Comparison of ENCODE assay signal across 22 cellular contexts in the genomic region with DNA sequence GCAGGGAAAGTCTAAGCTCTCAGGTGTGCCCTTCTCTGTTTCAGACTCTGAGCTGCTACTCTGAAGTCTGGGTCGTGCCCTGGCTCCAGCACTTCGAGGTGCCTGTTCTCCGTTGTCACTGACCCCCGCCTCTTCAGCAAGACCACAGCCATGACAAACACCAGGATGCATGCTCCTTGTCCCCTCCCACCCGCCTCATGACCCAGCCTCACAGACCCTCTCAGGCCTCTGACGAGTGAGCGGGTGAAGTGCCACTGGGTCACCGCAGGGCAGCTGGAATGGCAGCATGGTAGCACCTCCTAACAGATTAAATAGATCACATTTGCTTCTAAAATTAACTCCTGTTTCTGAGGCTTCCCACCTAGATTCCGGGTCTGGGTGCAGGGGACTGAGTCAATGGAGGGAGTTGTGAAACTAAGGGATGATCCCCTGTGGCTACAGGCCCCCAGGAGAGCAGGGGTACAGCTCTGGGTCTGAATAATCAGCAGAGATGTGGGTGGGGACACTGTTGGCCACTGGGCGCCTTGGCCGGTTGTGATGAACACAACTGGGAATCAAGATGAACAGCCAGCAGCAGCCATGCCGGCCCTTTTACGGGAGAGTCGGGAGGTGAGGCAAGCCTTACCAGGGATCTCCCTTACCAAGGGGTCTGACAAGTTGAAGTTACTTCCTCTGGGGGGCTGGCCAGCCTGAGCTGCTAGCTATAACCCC. TPM values are rescaled to one million over a fixed set of nuclear protein-coding genes. Genes with fewer than 3 reads are reported as not detected.
DNase-seq lines count a peak whose midpoint lies in the region; ATAC-seq and TF ChIP-seq lines count a peak whose summit lies in the region.
"Had no signal": no experiment of that assay in that cellular context is flagged by ENCODE, and none has a peak within 500 bp of the region (broad histone marks: within the 10 kb centered on the region; RNA-seq: fewer than 3 reads in every experiment).

No MANE protein-coding gene starts in this region.

- WGBS in mesenchymal stem cell, result 95% methylated on average over 14 of the region's 14 CpGs

- no peak overlapping the region for H3K14ac ChIP-seq in mesenchymal stem cell (ENCODE audit: low read length in 2 of 2)

- H3K4me1 ChIP-seq in colonic mucosa (no peaks in the 10 kb centered on the region), mesenchymal stem cell (ENCODE audit: control insufficient read depth, insufficient read depth, low read depth, low read length) (no peaks in the 10 kb centered on the region)
- H3K4me1 ChIP-seq: pancreas, right lobe of liver, upper lobe of right lung had no signal

- peak overlapping the region; percentile 31 for H3K27ac Mint-ChIP-seq in T-helper 2 cell treated with Interferon-gamma antibody and Interleukin-4, amounts not matched to agents 5 μg/mL and 100 μg/mL, for 36 hours
- H3K27ac Mint-ChIP-seq in IgD-negative memory B cell (peak overlapping the region in 2 of 3 donors; percentile 4 to 47), osteocyte (ENCODE audit: unreplicated experiment) (no peak overlapping the region)
- H3K27ac Mint-ChIP-seq: activated B cell treated with CpG ODN at 0.5 μM for 24 hours, B cell had no signal

- no peaks in the 10 kb centered on the region for H3K27me3 ChIP-seq in colonic mucosa
- H3K27me3 ChIP-seq in mesenchymal stem cell (ENCODE audit: control insufficient read depth in 1 of 2, insufficient read depth in 1 of 2, low read length in 2 of 2), result no peaks in the 10 kb centered on the region
- H3K27me3 ChIP-seq: pancreas, right lobe of liver, upper lobe of right lung had no signal

- TF ChIP-seq CTCF in colonic mucosa (IDR thresholded peaks at IDR 0.05) (no peak), osteocyte (IDR thresholded peaks at IDR 0.05) (no peak)

- H3K18ac ChIP-seq in mesenchymal stem cell (ENCODE audit: low read depth in 1 of 2, low read length in 2 of 2), result no peak overlapping the region

- no peak overlapping the region for H4K91ac ChIP-seq in mesenchymal stem cell (ENCODE audit: low read length)

- H3K4me1 Mint-ChIP-seq in T-helper 2 cell treated with Interferon-gamma antibody and Interleukin-4, amounts not matched to agents 5 μg/mL and 100 μg/mL, for 36 hours (ENCODE audit: low read depth), result peaks cover 24% of the 10 kb centered on the region
- H3K4me1 Mint-ChIP-seq in IgD-negative memory B cell (peaks cover 0 to 7% (median 6%) of the 10 kb centered on the region in 3 donors), osteocyte (ENCODE audit: unreplicated experiment) (no peaks in the 10 kb centered on the region)

- H3K4ac ChIP-seq in mesenchymal stem cell (ENCODE audit: low read depth in 1 of 2, low read length in 2 of 2), result no peak overlapping the region

- H3K36me3 ChIP-seq in colonic mucosa, result no peaks in the 10 kb centered on the region
- peaks cover 37 to 72% of the 10 kb centered on the region in 2 experiments for H3K36me3 ChIP-seq in mesenchymal stem cell (ENCODE audit: control insufficient read depth in 1 of 2, insufficient read depth in 2 of 2, low read depth in 1 of 2, low read length in 2 of 2)

- H2AK5ac ChIP-seq in mesenchymal stem cell (ENCODE audit: low read length, severe bottlenecking), result no peak overlapping the region

- no peak overlapping the region for H2BK15ac ChIP-seq in mesenchymal stem cell (ENCODE audit: low read depth, poor library complexity, severe bottlenecking)

- no peak overlapping the region for H3K9ac ChIP-seq in colonic mucosa (ENCODE audit: low read depth in 2 of 2, low read length in 2 of 2)
- H3K9ac ChIP-seq in mesenchymal stem cell (ENCODE audit: low read length), result no peak overlapping the region

- no peaks in the 10 kb centered on the region for H3K9me3 ChIP-seq in colonic mucosa
- no peaks in the 10 kb centered on the region for H3K9me3 ChIP-seq in mesenchymal stem cell (ENCODE audit: control insufficient read depth, low read length)
- H3K9me3 ChIP-seq: pancreas, right lobe of liver, upper lobe of right lung had no signal

- H3K27ac ChIP-seq in colonic mucosa (no peak overlapping the region), mesenchymal stem cell (ENCODE audit: low read length, poor library complexity, severe bottlenecking) (no peak overlapping the region)
- H3K27ac ChIP-seq: pancreas, right lobe of liver had no signal

- no peak for DNase-seq in T-helper 2 cell treated with Interferon-gamma antibody and Interleukin-4, amounts not matched to agents 5 μg/mL and 100 μg/mL, for 36 hours (ENCODE audit: low spot score)
- DNase-seq in T-helper 2 cell (no peak), colonic mucosa (peak; percentile 13), osteocyte (ENCODE audit: extremely low spot score, unreplicated experiment) (peak; percentile 63), mesenchymal stem cell (no peak)
- DNase-seq: 8988T; activated B cell treated with CpG ODN at 0.5 μM for 24 hours; activated naive CD4-positive, alpha-beta T cell; GF-D8; GOT3; NCI-H1417; NCI-H526; SHP77; stimulated activated CD4-positive, alpha-beta T cell treated with anti-CD3 and anti-CD28 coated beads, Interleukin-1b, Interleukin-23, amount 100 ng/mL, for 48 hours; upper lobe of right lung had no signal

- no peaks in the 10 kb centered on the region for H3K9me3 Mint-ChIP-seq in T-helper 2 cell treated with Interferon-gamma antibody and Interleukin-4, amounts not matched to agents 5 μg/mL and 100 μg/mL, for 36 hours
- H3K9me3 Mint-ChIP-seq in IgD-negative memory B cell (no peaks in the 10 kb centered on the region), osteocyte (ENCODE audit: unreplicated experiment) (no peaks in the 10 kb centered on the region)
- H3K9me3 Mint-ChIP-seq: activated B cell treated with CpG ODN at 0.5 μM for 24 hours had no signal

- H3K4me3 ChIP-seq in colonic mucosa (no peak overlapping the region), mesenchymal stem cell (ENCODE audit: insufficient read depth in 1 of 2, low read depth in 1 of 2, low read length in 2 of 2) (no peak overlapping the region)
- H3K4me3 ChIP-seq: pancreas, right lobe of liver, upper lobe of right lung had no signal

- H3K4me3 Mint-ChIP-seq in T-helper 2 cell treated with Interferon-gamma antibody and Interleukin-4, amounts not matched to agents 5 μg/mL and 100 μg/mL, for 36 hours, result no peak overlapping the region
- H3K4me3 Mint-ChIP-seq in IgD-negative memory B cell (no peak overlapping the region), osteocyte (ENCODE audit: unreplicated experiment) (no peak overlapping the region)
- H3K4me3 Mint-ChIP-seq: activated B cell treated with CpG ODN at 0.5 μM for 24 hours, B cell had no signal

- ATAC-seq in HG02642 (IDR thresholded peaks at IDR 0.05; ENCODE audit: poor library complexity, unreplicated experiment) (no peak), HG03342 (IDR thresholded peaks at IDR 0.05; ENCODE audit: unreplicated experiment) (no peak)
- ATAC-seq: upper lobe of right lung had no signal

- H2AFZ ChIP-seq in mesenchymal stem cell (ENCODE audit: low read depth, low read length), result no peak overlapping the region

- peaks cover 1% of the 10 kb centered on the region for H3K79me1 ChIP-seq in mesenchymal stem cell (replicated peaks; ENCODE audit: low read length, poor library complexity, severe bottlenecking)

- H3K23ac ChIP-seq in mesenchymal stem cell (ENCODE audit: low read length in 2 of 2), result no peak overlapping the region

- H4K8ac ChIP-seq in mesenchymal stem cell (ENCODE audit: low read length), result no peak overlapping the region

- intact Hi-C loops in colonic mucosa (cut with DNase I), result no loop called here

- no peak overlapping the region for H2BK5ac ChIP-seq in mesenchymal stem cell (ENCODE audit: low read depth, low read length, poor library complexity, severe bottlenecking)

- H2BK12ac ChIP-seq in mesenchymal stem cell (ENCODE audit: low read length in 2 of 2), result no peak overlapping the region

- no peaks in the 10 kb centered on the region for H3K27me3 Mint-ChIP-seq in T-helper 2 cell treated with Interferon-gamma antibody and Interleukin-4, amounts not matched to agents 5 μg/mL and 100 μg/mL, for 36 hours (ENCODE audit: low read depth)
- H3K27me3 Mint-ChIP-seq in IgD-negative memory B cell (no peaks in the 10 kb centered on the region), osteocyte (ENCODE audit: unreplicated experiment) (no peaks in the 10 kb centered on the region)
- H3K27me3 Mint-ChIP-seq: activated B cell treated with CpG ODN at 0.5 μM for 24 hours, B cell had no signal

- H2BK120ac ChIP-seq in mesenchymal stem cell (ENCODE audit: low read depth, low read length), result no peak overlapping the region

- H3K36me3 Mint-ChIP-seq in T-helper 2 cell treated with Interferon-gamma antibody and Interleukin-4, amounts not matched to agents 5 μg/mL and 100 μg/mL, for 36 hours (ENCODE audit: low read depth), result peaks cover 64% of the 10 kb centered on the region
- H3K36me3 Mint-ChIP-seq in IgD-negative memory B cell (peaks cover 3% of the 10 kb centered on the region), osteocyte (ENCODE audit: unreplicated experiment) (peaks cover 19% of the 10 kb centered on the region)

- H3K4me2 ChIP-seq in mesenchymal stem cell (ENCODE audit: low read length, poor library complexity, severe bottlenecking), result no peak overlapping the region

RNA-seq across cellular contexts. Expression of a gene that starts 10.7 kb away (rescaled TPM):
- 22.8 TPM for polyA plus RNA-seq in IgD-negative memory B cell
- total RNA-seq in colonic mucosa (1 to 10 TPM in 1 of 2 donors, under 1 TPM in 1; 0.47 to 1.1 TPM), osteocyte (not detected in 2 replicates)
- not detected for polyA plus RNA-seq in mesenchymal stem cell (2013, experiment 1 of 2)
- polyA plus RNA-seq in mesenchymal stem cell (2013, experiment 2 of 2), result not detected
- total RNA-seq: fibroblast of lung had no signal
- polyA plus RNA-seq: fibroblast of lung had no signal

RNA-seq across cellular contexts. Expression of a gene that starts 32.8 kb away (rescaled TPM):
- 42.0 TPM for polyA plus RNA-seq in IgD-negative memory B cell
- total RNA-seq in colonic mucosa, result 10 to 100 TPM; 43.9 to 63.3 TPM
- total RNA-seq in osteocyte, result 76.3 and 80.0 TPM in 2 replicates
- polyA plus RNA-seq in mesenchymal stem cell (2013, experiment 1 of 2), result 103 TPM
- polyA plus RNA-seq in mesenchymal stem cell (2013, experiment 2 of 2), result 103 TPM

Comparison
In these comparisons a context has a peak if more than half of its experiments do, and no peak if none do; other contexts are left out.
1. DNase-seq: peak in colonic mucosa (single experiment) and osteocyte (single experiment); none in T-helper 2 cell treated with Interferon-gamma antibody and Interleukin-4, amounts not matched to agents 5 μg/mL and 100 μg/mL, for 36 hours (single experiment), T-helper 2 cell (0 of 5) and mesenchymal stem cell (single experiment).